25 cellular contexts compared by ENCODE assay signal in genomic region chr6:127381384-127381783, GRCh38.
"Had no signal": no experiment of that assay in that cellular context is flagged by ENCODE, and none has a peak within 500 bp of the region (broad histone marks: within the 10 kb centered on the region; RNA-seq: fewer than 3 reads in every experiment).

No MANE protein-coding gene starts in this region.

- ATAC-seq: left ventricle myocardium superior; naive thymus-derived CD8-positive, alpha-beta T cell; right lobe of liver; stimulated activated effector memory CD8-positive, alpha-beta T cell treated with anti-CD3 and anti-CD28 coated beads, Interleukin-12 subunit alpha, Interleukin-12 subunit beta, amount 100 ng/mL, for 72 hours; WTC11 had no signal

- H3K36me3 Mint-ChIP-seq: stimulated activated effector memory CD8-positive, alpha-beta T cell treated with anti-CD3 and anti-CD28 coated beads, Interleukin-12 subunit alpha, Interleukin-12 subunit beta, amount 100 ng/mL, for 72 hours had no signal

- DNase-seq: activated naive CD4-positive, alpha-beta T cell treated with Interleukin-2 at 50 U/mL for 16 hours; activated naive CD8-positive, alpha-beta T cell treated with anti-CD3 and anti-CD28 coated beads for 36 hours; activated T-cell treated with anti-CD3 and anti-CD28 coated beads, Interleukin-2, amount 50 U/mL, for 1 hour; effector memory CD4-positive, alpha-beta T cell; glutamatergic neuron; hippocampal formation; kidney glomerular epithelial cell; left ventricle myocardium superior; mammary epithelial cell; naive thymus-derived CD8-positive, alpha-beta T cell; posterior cingulate gyrus; right lobe of liver; stimulated activated CD4-positive, alpha-beta T cell treated with anti-CD3 and anti-CD28 coated beads, Interleukin-2, amount 100 ng/mL, for 24 hours; stomach; transverse colon; uterus had no signal

- H3K4me3 Mint-ChIP-seq: activated naive CD8-positive, alpha-beta T cell treated with anti-CD3 and anti-CD28 coated beads for 36 hours; central memory CD8-positive, alpha-beta T cell; mesothelial cell of epicardium; naive thymus-derived CD8-positive, alpha-beta T cell; neural progenitor cell; stimulated activated effector memory CD8-positive, alpha-beta T cell treated with anti-CD3 and anti-CD28 coated beads, Interleukin-12 subunit alpha, Interleukin-12 subunit beta, amount 100 ng/mL, for 72 hours; WTC11 had no signal

- H3K9me3 Mint-ChIP-seq: activated naive CD8-positive, alpha-beta T cell treated with anti-CD3 and anti-CD28 coated beads for 36 hours; activated T-helper 2 cell treated with anti-CD3 and anti-CD28 coated beads, Interferon-gamma antibody, Interleukin-2, Interleukin-4, amounts not matched to agents 10 μg/mL and 5 μg/mL and 100 μg/mL, durations not matched to agents 14 hours and 24 hours and 36 hours; central memory CD8-positive, alpha-beta T cell; stimulated activated effector memory CD8-positive, alpha-beta T cell treated with anti-CD3 and anti-CD28 coated beads, Interleukin-12 subunit alpha, Interleukin-12 subunit beta, amount 100 ng/mL, for 72 hours had no signal

- H3K4me1 ChIP-seq: esophagus muscularis mucosa, right lobe of liver, stomach, suprapubic skin, uterus had no signal

- H3K4me1 Mint-ChIP-seq: activated naive CD8-positive, alpha-beta T cell treated with anti-CD3 and anti-CD28 coated beads for 36 hours; central memory CD8-positive, alpha-beta T cell; naive thymus-derived CD8-positive, alpha-beta T cell; stimulated activated effector memory CD8-positive, alpha-beta T cell treated with anti-CD3 and anti-CD28 coated beads, Interleukin-12 subunit alpha, Interleukin-12 subunit beta, amount 100 ng/mL, for 72 hours; WTC11 had no signal

- H3K36me3 ChIP-seq: esophagus muscularis mucosa, neural progenitor cell, right lobe of liver, stomach, suprapubic skin, transverse colon, uterus had no signal

- H3K9me3 ChIP-seq: esophagus muscularis mucosa, right lobe of liver, stomach, suprapubic skin, transverse colon, uterus had no signal

- H3K27me3 Mint-ChIP-seq: activated naive CD8-positive, alpha-beta T cell treated with anti-CD3 and anti-CD28 coated beads for 36 hours; central memory CD8-positive, alpha-beta T cell; naive thymus-derived CD8-positive, alpha-beta T cell had no signal

- H3K27ac Mint-ChIP-seq: activated naive CD8-positive, alpha-beta T cell treated with anti-CD3 and anti-CD28 coated beads for 36 hours; activated T-helper 2 cell treated with anti-CD3 and anti-CD28 coated beads, Interferon-gamma antibody, Interleukin-2, Interleukin-4, amounts not matched to agents 10 μg/mL and 5 μg/mL and 100 μg/mL, durations not matched to agents 14 hours and 24 hours and 36 hours; mesothelial cell of epicardium; naive thymus-derived CD8-positive, alpha-beta T cell; neural progenitor cell; stimulated activated effector memory CD8-positive, alpha-beta T cell treated with anti-CD3 and anti-CD28 coated beads, Interleukin-12 subunit alpha, Interleukin-12 subunit beta, amount 100 ng/mL, for 72 hours; WTC11 had no signal

- H3K4me3 ChIP-seq: esophagus muscularis mucosa, neural progenitor cell, right lobe of liver, skin epidermis, stomach, suprapubic skin, transverse colon, uterus had no signal

- H3K27ac ChIP-seq: esophagus muscularis mucosa, neural progenitor cell, right lobe of liver, skin epidermis, stomach, suprapubic skin, transverse colon, uterus had no signal

- H3K27me3 ChIP-seq: esophagus muscularis mucosa, neural progenitor cell, right lobe of liver, stomach, suprapubic skin, transverse colon, uterus had no signal
